In genomic region chr6:10838794-10839333, GRCh38 we compare ENCODE assay signal across 1 cellular context.
TF ChIP-seq lines count a peak whose summit lies in the region.

No MANE protein-coding gene starts in this region.

TF ChIP-seq in K562, 482 proteins besides CTCF, POLR2A, EP300 and RAD21 (continued from another document):
- TF ChIP-seq ZBTB49 (CRISPR knock-in tag; IDR thresholded peaks at IDR 0.05; ENCODE audit: borderline replicate concordance) (no peak), BCL6 (CRISPR knock-in tag; IDR thresholded peaks at IDR 0.05) (no peak), ZHX1 (conservative IDR thresholded peaks at IDR 0.05; ENCODE audit: low read length) (no peak), EZH2 (IDR thresholded peaks at IDR 0.05; ENCODE audit: borderline replicate concordance, low read depth, low read length) (no peak), NKRF (IDR thresholded peaks at IDR 0.05; ENCODE audit: borderline replicate concordance) (no peak), HEY1 (CRISPR knock-in tag; IDR thresholded peaks at IDR 0.05; ENCODE audit: borderline replicate concordance) (no peak), ZNF24 (IDR thresholded peaks at IDR 0.05) (no peak), TAF9B (IDR thresholded peaks at IDR 0.05; ENCODE audit: partially characterized antibody) (peak; percentile 21)
